2 cellular contexts compared by ENCODE assay signal in genomic region chr1:1534401-1535145, GRCh38.
TF ChIP-seq lines count a peak whose summit lies in the region.

No MANE protein-coding gene starts in this region.

TF ChIP-seq in A549, 52 proteins besides CTCF, POLR2A, EP300 and RAD21 (continued from another document):
- no peak for TF ChIP-seq REST (IDR thresholded peaks at IDR 0.05)
- no peak for TF ChIP-seq JUNB (IDR thresholded peaks at IDR 0.05)
- TF ChIP-seq RCOR1 (IDR thresholded peaks at IDR 0.05; ENCODE audit: low read depth, low read length) = no peak
- no peak for TF ChIP-seq EHMT2 (IDR thresholded peaks at IDR 0.05; ENCODE audit: low read depth)
- TF ChIP-seq CHD4 (IDR thresholded peaks at IDR 0.05; ENCODE audit: borderline replicate concordance) = no peak
- no peak for TF ChIP-seq TFCP2L1 (CRISPR knock-in tag; IDR thresholded peaks at IDR 0.05)
- TF ChIP-seq HDAC2 (IDR thresholded peaks at IDR 0.05) = no peak

TF ChIP-seq in HCT116, 20 proteins besides CTCF, POLR2A, EP300 and RAD21 (continued from another document):
- TF ChIP-seq ZBTB33 (IDR thresholded peaks at IDR 0.05; ENCODE audit: extremely low read depth, insufficient replicate concordance, low read length) = no peak
